ENCODE assay signal across 1 cellular context in genomic region chr16:67112591-67113399, GRCh38.
A peak's percentile ranks its signal among the peaks of the same experiment; 100 is the strongest.
TF ChIP-seq lines count a peak whose summit lies in the region.

No MANE protein-coding gene starts in this region.

TF ChIP-seq in liver, 16 proteins besides CTCF, POLR2A, EP300 and RAD21:
- TF ChIP-seq HNF4A (conservative IDR thresholded peaks at IDR 0.05) = peak in 1 of 2 donors; percentile 2
- TF ChIP-seq ZBTB33 (IDR thresholded peaks at IDR 0.05) = no peak
- no peak for TF ChIP-seq EGR1 (IDR thresholded peaks at IDR 0.05; ENCODE audit: low read depth in 2 of 2)
- TF ChIP-seq TAF1 (conservative IDR thresholded peaks at IDR 0.05) = no peak
